ENCODE assay signal across 1 cellular context in genomic region chr20:49713779-49714712, GRCh38.
TF ChIP-seq lines count a peak whose summit lies in the region.

B4GALT5 (minus strand) TSS chr20:49713878; CDS start chr20:49713690, 188 bp downstream.

TF ChIP-seq in SK-N-SH, 30 proteins besides CTCF, POLR2A, EP300 and RAD21 (continued from another document):
- peak; percentile 60 for TF ChIP-seq CHD2 (IDR thresholded peaks at IDR 0.05; ENCODE audit: low read length, partially characterized antibody)
- TF ChIP-seq, protein P1, sequence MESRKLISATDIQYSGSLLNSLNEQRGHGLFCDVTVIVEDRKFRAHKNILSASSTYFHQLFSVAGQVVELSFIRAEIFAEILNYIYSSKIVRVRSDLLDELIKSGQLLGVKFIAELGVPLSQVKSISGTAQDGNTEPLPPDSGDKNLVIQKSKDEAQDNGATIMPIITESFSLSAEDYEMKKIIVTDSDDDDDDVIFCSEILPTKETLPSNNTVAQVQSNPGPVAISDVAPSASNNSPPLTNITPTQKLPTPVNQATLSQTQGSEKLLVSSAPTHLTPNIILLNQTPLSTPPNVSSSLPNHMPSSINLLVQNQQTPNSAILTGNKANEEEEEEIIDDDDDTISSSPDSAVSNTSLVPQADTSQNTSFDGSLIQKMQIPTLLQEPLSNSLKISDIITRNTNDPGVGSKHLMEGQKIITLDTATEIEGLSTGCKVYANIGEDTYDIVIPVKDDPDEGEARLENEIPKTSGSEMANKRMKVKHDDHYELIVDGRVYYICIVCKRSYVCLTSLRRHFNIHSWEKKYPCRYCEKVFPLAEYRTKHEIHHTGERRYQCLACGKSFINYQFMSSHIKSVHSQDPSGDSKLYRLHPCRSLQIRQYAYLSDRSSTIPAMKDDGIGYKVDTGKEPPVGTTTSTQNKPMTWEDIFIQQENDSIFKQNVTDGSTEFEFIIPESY (IDR thresholded peaks at IDR 0.05; ENCODE audit: borderline replicate concordance, low read depth) = no peak
- TF ChIP-seq JUND (IDR thresholded peaks at IDR 0.05) = peak; percentile 26; the same call in 1 of the 2 replicates
- no peak for TF ChIP-seq TEAD4 (IDR thresholded peaks at IDR 0.05; ENCODE audit: borderline replicate concordance, insufficient read depth)
- TF ChIP-seq RFX5 (IDR thresholded peaks at IDR 0.05; ENCODE audit: low read length) = no peak
- TF ChIP-seq GABPA (IDR thresholded peaks at IDR 0.05; ENCODE audit: low read depth) = no peak
- TF ChIP-seq SMC3 (IDR thresholded peaks at IDR 0.05; ENCODE audit: low read depth, low read length) = no peak
- TF ChIP-seq RXRA (IDR thresholded peaks at IDR 0.05; ENCODE audit: borderline replicate concordance, low read depth) = no peak
- TF ChIP-seq, protein P2, sequence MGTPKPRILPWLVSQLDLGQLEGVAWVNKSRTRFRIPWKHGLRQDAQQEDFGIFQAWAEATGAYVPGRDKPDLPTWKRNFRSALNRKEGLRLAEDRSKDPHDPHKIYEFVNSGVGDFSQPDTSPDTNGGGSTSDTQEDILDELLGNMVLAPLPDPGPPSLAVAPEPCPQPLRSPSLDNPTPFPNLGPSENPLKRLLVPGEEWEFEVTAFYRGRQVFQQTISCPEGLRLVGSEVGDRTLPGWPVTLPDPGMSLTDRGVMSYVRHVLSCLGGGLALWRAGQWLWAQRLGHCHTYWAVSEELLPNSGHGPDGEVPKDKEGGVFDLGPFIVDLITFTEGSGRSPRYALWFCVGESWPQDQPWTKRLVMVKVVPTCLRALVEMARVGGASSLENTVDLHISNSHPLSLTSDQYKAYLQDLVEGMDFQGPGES (IDR thresholded peaks at IDR 0.05; ENCODE audit: low read depth, low read length) = peak; percentile 94
- no peak for TF ChIP-seq USF2 (IDR thresholded peaks at IDR 0.05; ENCODE audit: borderline replicate concordance, low read depth, low read length)
- no peak for TF ChIP-seq EZH2phosphoT487 (IDR thresholded peaks at IDR 0.05; ENCODE audit: borderline replicate concordance, low read depth)
- TF ChIP-seq MXI1 (IDR thresholded peaks at IDR 0.05; ENCODE audit: low read depth, low read length) = no peak
- TF ChIP-seq MAX (IDR thresholded peaks at IDR 0.05; ENCODE audit: low read depth) = peak; percentile 68
- TF ChIP-seq TAF1 (IDR thresholded peaks at IDR 0.05; ENCODE audit: borderline replicate concordance, low read depth, low read length) = peak; percentile 52; the same call in 1 of the 2 replicates
- 0 out of 2 replicates have a peak, but pooled peaks have one; percentile 32 for TF ChIP-seq RCOR1 (IDR thresholded peaks at IDR 0.05; ENCODE audit: low read length)
